In genomic region chr1:220776725-220777326, GRCh38 we compare ENCODE assay signal across 1 cellular context.
TF ChIP-seq lines count a peak whose summit lies in the region.

No MANE protein-coding gene starts in this region.

TF ChIP-seq in HepG2, 621 proteins besides CTCF, POLR2A, EP300 and RAD21 (continued from another document):
- no peak for TF ChIP-seq ARID4A (CRISPR knock-in tag; IDR thresholded peaks at IDR 0.05; ENCODE audit: borderline replicate concordance)
- no peak for TF ChIP-seq ZBTB7B (CRISPR knock-in tag; IDR thresholded peaks at IDR 0.05)
- TF ChIP-seq ZNF703 (CRISPR knock-in tag; IDR thresholded peaks at IDR 0.05; ENCODE audit: borderline replicate concordance) = no peak
- no peak; the same call in 1 of the 2 replicates for TF ChIP-seq FOSL2 (CRISPR knock-in tag; IDR thresholded peaks at IDR 0.05)
- TF ChIP-seq ETV5 (CRISPR knock-in tag; IDR thresholded peaks at IDR 0.05; ENCODE audit: borderline replicate concordance) = 0 out of 2 replicates have a peak, but pooled peaks have one; percentile 26
- no peak for TF ChIP-seq NPAS2 (CRISPR knock-in tag; IDR thresholded peaks at IDR 0.05; ENCODE audit: borderline replicate concordance)
- no peak for TF ChIP-seq NFIC (IDR thresholded peaks at IDR 0.05; ENCODE audit: low read length)
- TF ChIP-seq PRDM4 (CRISPR knock-in tag; IDR thresholded peaks at IDR 0.05; ENCODE audit: borderline replicate concordance) = no peak
- no peak for TF ChIP-seq ZFY (CRISPR knock-in tag; IDR thresholded peaks at IDR 0.05)
- peak; percentile 48; the same call in 1 of the 2 replicates for TF ChIP-seq MED1 (CRISPR knock-in tag; IDR thresholded peaks at IDR 0.05)
